ENCODE assay signal across 17 cellular contexts in the genomic region with DNA sequence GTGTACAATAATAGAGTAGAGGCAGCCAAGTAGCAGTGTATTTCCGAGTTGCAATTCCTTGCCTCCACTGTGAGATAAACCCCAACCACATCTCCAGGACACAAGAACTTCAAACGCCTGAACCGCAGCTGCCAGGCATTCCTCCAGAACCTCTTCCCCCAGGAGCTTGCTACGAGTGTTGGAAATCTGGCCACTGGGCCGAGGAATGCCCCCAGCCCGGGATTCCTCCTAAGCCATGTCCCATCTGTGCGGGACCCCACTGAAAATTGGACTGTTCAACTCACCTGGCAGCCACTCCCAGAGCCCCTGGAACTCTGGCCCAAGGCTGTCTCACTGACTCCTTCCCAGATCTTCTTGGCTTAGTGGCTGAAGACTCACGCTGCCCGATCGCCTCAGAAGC. TPM values are rescaled to one million over a fixed set of nuclear protein-coding genes. Genes with fewer than 3 reads are reported as not detected.
"Had no signal": no experiment of that assay in that cellular context is flagged by ENCODE, and none has a peak within 500 bp of the region (broad histone marks: within the 10 kb centered on the region; RNA-seq: fewer than 3 reads in every experiment).

No MANE protein-coding gene starts in this region.

RNA-seq across cellular contexts. Expression of gene PRRT1B, which starts 3.9 kb away (rescaled TPM):
- total RNA-seq: activated naive CD4-positive, alpha-beta T cell treated with anti-CD3 and anti-CD28 coated beads for 36 hours; activated naive CD4-positive, alpha-beta T cell treated with anti-CD3 and anti-CD28 coated beads, Interleukin-2, amount 50 U/mL, for 72 hours; activated naive CD8-positive, alpha-beta T cell treated with anti-CD3 and anti-CD28 coated beads for 36 hours; activated naive CD8-positive, alpha-beta T cell treated with anti-CD3 and anti-CD28 coated beads, Interleukin-2, amount 10 ng/mL, durations not matched to agents 7 days and 5 days; activated T-cell treated with anti-CD3 and anti-CD28 coated beads, Interleukin-2, amount 50 U/mL, for 4 hours; activated T-cell treated with anti-CD3 and anti-CD28 coated beads, Interleukin-2, amount 50 U/mL, for 72 hours; activated T-helper 1 cell treated with anti-CD3 and anti-CD28 coated beads, Interleukin-12 subunit alpha, Interleukin-12 subunit beta, Interleukin-2, Interleukin-4 antibody, amounts not matched to agents 30 ng/mL and 10 ng/mL and 1 ng/mL, durations not matched to agents 14 hours and 24 hours and 36 hours; activated T-helper 17 cell treated with anti-CD3 and anti-CD28 coated beads, Interleukin-2, amount 50 U/mL, for 72 hours; activated T-helper 2 cell treated with anti-CD3 and anti-CD28 coated beads, Interferon-gamma antibody, Interleukin-2, Interleukin-4, amounts not matched to agents 10 μg/mL and 5 μg/mL and 100 μg/mL, durations not matched to agents 14 hours and 24 hours and 36 hours; adrenal gland; aorta; ascending aorta; astrocyte; bronchial epithelial cell; cardiac muscle cell; cardiac septum; cerebellum had no signal
- polyA plus RNA-seq: adrenal gland, aorta, cardiac muscle cell had no signal
